Comparison of ENCODE assay signal across 23 cellular contexts in the genomic region with DNA sequence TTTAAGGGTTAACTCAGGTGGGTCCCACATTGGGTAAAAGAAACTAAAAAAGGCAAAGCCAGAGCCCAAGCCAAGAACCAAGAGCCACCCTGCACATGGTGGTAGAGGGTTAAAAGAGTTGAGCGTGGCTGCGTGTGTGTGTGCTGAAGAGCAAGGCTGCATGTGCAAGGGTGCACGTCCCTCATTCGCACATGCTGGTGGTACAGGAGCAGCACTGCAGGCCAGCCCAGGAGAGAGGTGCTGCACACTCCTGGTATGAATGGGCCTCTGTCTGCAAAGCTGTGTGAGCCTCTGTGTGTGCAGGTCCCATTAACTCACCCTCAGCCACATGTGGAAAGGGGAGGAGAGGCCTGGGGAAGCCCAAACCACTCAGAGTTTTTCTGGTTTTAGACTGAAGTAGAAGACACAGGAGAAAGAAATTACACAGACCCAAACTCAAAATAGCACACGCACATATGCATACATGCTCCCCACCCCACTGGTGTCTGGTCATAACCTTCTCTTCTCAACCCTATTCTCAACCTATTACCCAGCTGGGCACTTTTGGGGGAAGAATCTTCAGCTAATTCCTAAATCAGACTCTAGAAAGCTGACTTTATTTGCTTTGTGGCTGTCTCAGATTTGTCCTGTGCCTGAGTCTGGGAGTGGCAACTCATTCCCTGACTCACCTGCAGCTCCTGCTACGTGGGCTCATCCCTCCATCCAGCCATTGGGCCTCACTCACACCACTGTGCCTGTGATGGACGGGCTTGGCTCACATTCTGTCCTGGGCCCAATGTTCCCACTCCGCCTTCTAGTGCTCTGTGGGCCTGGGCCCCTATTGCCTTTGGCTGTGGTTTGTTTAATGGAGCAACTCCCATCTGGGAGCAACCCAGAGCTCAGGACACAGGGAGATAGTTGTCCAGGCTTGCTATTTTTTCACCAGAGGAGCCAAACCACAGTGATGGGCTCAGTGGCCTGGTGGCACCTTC. TPM values are rescaled to one million over a fixed set of nuclear protein-coding genes. Genes with fewer than 3 reads are reported as not detected.
"Had no signal": no experiment of that assay in that cellular context is flagged by ENCODE, and none has a peak within 500 bp of the region (broad histone marks: within the 10 kb centered on the region; RNA-seq: fewer than 3 reads in every experiment).

No MANE protein-coding gene starts in this region.

- H3K36me3 ChIP-seq: esophagus muscularis mucosa, left ventricle myocardium inferior, thyroid gland had no signal

- H3K4me3 ChIP-seq: esophagus muscularis mucosa, left ventricle myocardium inferior, thyroid gland had no signal

- H3K4me1 ChIP-seq: thyroid gland had no signal

- H3K9me3 ChIP-seq: esophagus muscularis mucosa, left ventricle myocardium inferior, thyroid gland had no signal

- H3K27me3 ChIP-seq: thyroid gland had no signal

- ATAC-seq: activated CD4-positive, CD25-positive, alpha-beta regulatory T cell treated with anti-CD3 and anti-CD28 coated beads, Interleukin-2, amount 50 U/mL, for 24 hours had no signal

- H3K27ac ChIP-seq: esophagus muscularis mucosa, left ventricle myocardium inferior, thyroid gland, VCaP had no signal

- DNase-seq: activated CD4-positive, alpha-beta memory T cell treated with anti-CD3 and anti-CD28 coated beads, Interleukin-2, amount 10 ng/mL, durations not matched to agents 7 days and 5 days; activated CD4-positive, alpha-beta T cell treated with anti-CD3 and anti-CD28 coated beads, Interleukin-2, amount 10 ng/mL, durations not matched to agents 24 days and 14 days; activated effector memory CD4-positive, alpha-beta T cell treated with Interleukin-2 at 50 U/mL for 16 hours; activated naive CD4-positive, alpha-beta T cell treated with anti-CD3 and anti-CD28 coated beads, Interleukin-2, amount 50 U/mL, for 16 hours; activated T-cell treated with anti-CD3 and anti-CD28 coated beads, Interleukin-2, amount 50 U/mL, for 72 hours; anterior cingulate cortex; caudate nucleus; dermis blood vessel endothelial cell; effector CD8-positive, alpha-beta T cell; hippocampal formation; left ventricle myocardium inferior; nephron progenitor cell; retina; stimulated activated CD4-positive, alpha-beta T cell treated with anti-CD3 and anti-CD28 coated beads, Interleukin-4, amount 100 ng/mL, for 1 hour; substantia nigra; thyroid gland had no signal

RNA-seq across cellular contexts. Expression of a gene that starts 30.8 kb away (rescaled TPM):
- total RNA-seq: activated CD4-positive, alpha-beta memory T cell treated with anti-CD3 and anti-CD28 coated beads, Interleukin-2, amount 10 ng/mL, durations not matched to agents 7 days and 5 days; dermis blood vessel endothelial cell; endothelial cell of umbilical vein; esophagus muscularis mucosa; left ventricle myocardium inferior; lung microvascular endothelial cell; posterior vena cava; thyroid gland had no signal
- polyA plus RNA-seq: endothelial cell of umbilical vein, urinary bladder had no signal
